Comparison of ENCODE assay signal across 27 cellular contexts in genomic region chr2:198137733-198138132, GRCh38.
DNase-seq lines count a peak whose midpoint lies in the region; ATAC-seq and TF ChIP-seq lines count a peak whose summit lies in the region.
"Had no signal": no experiment of that assay in that cellular context is flagged by ENCODE, and none has a peak within 500 bp of the region (broad histone marks: within the 10 kb centered on the region; RNA-seq: fewer than 3 reads in every experiment).

No MANE protein-coding gene starts in this region.

- no peak overlapping the region for H4K5ac ChIP-seq in H9 (ENCODE audit: insufficient read length, low read depth, low read length)

- H3K27ac Mint-ChIP-seq in H9 (no peak overlapping the region), progenitor cell of endocrine pancreas (no peak overlapping the region)
- H3K27ac Mint-ChIP-seq: activated T-cell treated with anti-CD3 and anti-CD28 coated beads, Interleukin-2, amount 50 U/mL, for 72 hours; CD14-positive monocyte; memory B cell had no signal

- H3K4me3 ChIP-seq in WERI-Rb-1 (ENCODE audit: low read depth, low read length), result no peak overlapping the region
- H3K4me3 ChIP-seq: esophagus squamous epithelium, GM23248, smooth muscle cell, testis had no signal

- no peaks in the 10 kb centered on the region for H4K20me1 ChIP-seq in H9 (ENCODE audit: control insufficient read depth, insufficient read depth, insufficient read length)

- H3K23me2 ChIP-seq in H9 (ENCODE audit: insufficient read length, low read depth, low read length, poor library complexity, severe bottlenecking), result no peaks in the 10 kb centered on the region

- H3K4me3 Mint-ChIP-seq in H9, result no peak overlapping the region
- H3K4me3 Mint-ChIP-seq in progenitor cell of endocrine pancreas (ENCODE audit: low read depth), result no peak overlapping the region
- H3K4me3 Mint-ChIP-seq: activated T-cell treated with anti-CD3 and anti-CD28 coated beads, Interleukin-2, amount 50 U/mL, for 72 hours; CD14-positive monocyte; memory B cell had no signal

- H3K4me1 ChIP-seq in H9 (ENCODE audit: insufficient read depth, low read length), result no peaks in the 10 kb centered on the region
- H3K4me1 ChIP-seq: esophagus squamous epithelium, foreskin keratinocyte, testis had no signal

- no peak overlapping the region for H3K23ac ChIP-seq in H9 (ENCODE audit: insufficient read length, low read depth, low read length)

- H3K18ac ChIP-seq in H9 (ENCODE audit: insufficient read length, low read depth, low read length), result no peak overlapping the region

- no peak overlapping the region for H2BK5ac ChIP-seq in H9 (ENCODE audit: insufficient read length, low read length)

- no peak overlapping the region for H3K4me2 ChIP-seq in H9 (ENCODE audit: insufficient read depth, insufficient read length, low read length)
- H3K4me2 ChIP-seq: smooth muscle cell had no signal

- H3K27ac ChIP-seq in H9 (ENCODE audit: insufficient read length, low read depth, low read length) (no peak overlapping the region), WERI-Rb-1 (no peak overlapping the region)
- H3K27ac ChIP-seq: esophagus squamous epithelium, foreskin keratinocyte, GM23248, testis had no signal

- H2BK12ac ChIP-seq in H9 (ENCODE audit: insufficient read length, low read depth, low read length), result no peak overlapping the region

- H3K79me2 ChIP-seq in H9 (ENCODE audit: insufficient read depth, low read length), result no peaks in the 10 kb centered on the region

- H3K9me3 ChIP-seq in H9 (ENCODE audit: control insufficient read depth, low read depth, low read length) (no peaks in the 10 kb centered on the region), WERI-Rb-1 (ENCODE audit: severe bottlenecking) (no peaks in the 10 kb centered on the region)
- H3K9me3 ChIP-seq: esophagus squamous epithelium, testis had no signal

- H3K27me3 Mint-ChIP-seq in H9 (ENCODE audit: low read depth) (no peaks in the 10 kb centered on the region), progenitor cell of endocrine pancreas (no peaks in the 10 kb centered on the region)
- H3K27me3 Mint-ChIP-seq: memory B cell had no signal

- ATAC-seq in HG03342 (IDR thresholded peaks at IDR 0.05; ENCODE audit: unreplicated experiment), result no peak
- ATAC-seq: activated CD4-positive, CD25-positive, alpha-beta regulatory T cell treated with anti-CD3 and anti-CD28 coated beads, Interleukin-2, amount 50 U/mL, for 24 hours; activated T-cell treated with anti-CD3 and anti-CD28 coated beads, Interleukin-2, amount 50 U/mL, for 72 hours; foreskin keratinocyte; left lobe of liver; right cardiac atrium had no signal

- H2BK20ac ChIP-seq in H9 (ENCODE audit: low read depth, low read length, poor library complexity, severe bottlenecking), result no peak overlapping the region

- H2BK120ac ChIP-seq in H9 (ENCODE audit: low read depth, low read length, poor library complexity, severe bottlenecking), result no peak overlapping the region

- H3K56ac ChIP-seq in H9 (ENCODE audit: insufficient read length, low read depth, low read length), result no peak overlapping the region

- H3K36me3 ChIP-seq in WERI-Rb-1, result no peaks in the 10 kb centered on the region
- H3K36me3 ChIP-seq: esophagus squamous epithelium had no signal

- H3K4ac ChIP-seq in H9 (ENCODE audit: low read depth, low read length), result no peak overlapping the region

- peak; percentile 72 for TF ChIP-seq CTCF in H9 (conservative IDR thresholded peaks at IDR 0.05)
- peak; percentile 38; the same call in 1 of the 2 replicates for TF ChIP-seq CTCF in WERI-Rb-1 (IDR thresholded peaks at IDR 0.05; ENCODE audit: low read depth, low read length)
- peak; percentile 11 for TF ChIP-seq CTCF in progenitor cell of endocrine pancreas (IDR thresholded peaks at IDR 0.05; ENCODE audit: unreplicated experiment)

- no peak overlapping the region for H4K8ac ChIP-seq in H9 (replicated peaks; ENCODE audit: insufficient read length, low read depth, low read length)

- no peak overlapping the region for H3K9ac ChIP-seq in H9 (ENCODE audit: extremely low read depth, insufficient read length, low read length)
- H3K9ac ChIP-seq: GM23248 had no signal

- no peak overlapping the region for H3K14ac ChIP-seq in H9 (ENCODE audit: insufficient read depth, low read length)

- no peaks in the 10 kb centered on the region for H3K79me1 ChIP-seq in H9 (ENCODE audit: insufficient read depth, low read depth, low read length, poor library complexity, severe bottlenecking)

- peak; percentile 50 for DNase-seq in H9
- no peak for DNase-seq in WERI-Rb-1
- peak; percentile 5 for DNase-seq in iPS DF 19.7 (ENCODE audit: low read depth, low spot score)
- no peak for DNase-seq in progenitor cell of endocrine pancreas (ENCODE audit: low spot score, unreplicated experiment)
- no peak for DNase-seq in midbrain (lab: John Stamatoyannopoulos, UW)
- DNase-seq in cortex of kidney (lab: John Stamatoyannopoulos, UW), result no peak
- DNase-seq in stimulated activated CD4-positive, alpha-beta T cell treated with anti-CD3 and anti-CD28 coated beads, Interleukin-2, amount 100 ng/mL, for 48 hours, result no peak
- DNase-seq: activated CD4-positive, alpha-beta T cell treated with anti-CD3 and anti-CD28 coated beads, Interleukin-2, amount 50 U/mL, for 48 hours; activated T-cell treated with anti-CD3 and anti-CD28 coated beads, Interleukin-2, amount 50 U/mL, for 72 hours; caudate nucleus; DMS79 treated with DMSO at 0.1 percent for 48 hours; esophagus squamous epithelium; foreskin keratinocyte; GM23248; Kasumi-1; MV-4-11; OCI-M1; posterior cingulate gyrus; right cardiac atrium; stimulated activated naive CD4-positive, alpha-beta T cell treated with Interleukin-2 at 50 U/mL for 16 hours; testis had no signal

- no peak overlapping the region for H2AFZ ChIP-seq in H9 (ENCODE audit: low read length)
- H2AFZ ChIP-seq: GM23248 had no signal

- no peak overlapping the region for H4K91ac ChIP-seq in H9 (ENCODE audit: insufficient read length, low read depth, low read length)

- H2BK15ac ChIP-seq in H9 (ENCODE audit: low read depth, low read length), result no peak overlapping the region

- WGBS in H9 (ENCODE audit: extremely low coverage, insufficient read length, low lambda C conversion rate), result no CpG with 5 or more reads among the region's 1 CpG

- H3K4me1 Mint-ChIP-seq in H9, result no peaks in the 10 kb centered on the region
- H3K4me1 Mint-ChIP-seq in progenitor cell of endocrine pancreas (ENCODE audit: low read depth), result no peaks in the 10 kb centered on the region
- H3K4me1 Mint-ChIP-seq: CD14-positive monocyte, memory B cell had no signal

- H2AK5ac ChIP-seq in H9 (ENCODE audit: insufficient read length, low read length), result no peak overlapping the region

- H3K9me3 Mint-ChIP-seq in H9 (no peaks in the 10 kb centered on the region), progenitor cell of endocrine pancreas (ENCODE audit: low read depth) (no peaks in the 10 kb centered on the region)
- H3K9me3 Mint-ChIP-seq: activated T-cell treated with anti-CD3 and anti-CD28 coated beads, Interleukin-2, amount 50 U/mL, for 72 hours; memory B cell had no signal

- no peaks in the 10 kb centered on the region for H3K36me3 Mint-ChIP-seq in H9 (ENCODE audit: insufficient read depth in 1 of 3, low read depth in 3 of 3)
- H3K36me3 Mint-ChIP-seq in progenitor cell of endocrine pancreas (ENCODE audit: insufficient read depth), result peaks cover 4% of the 10 kb centered on the region
- H3K36me3 Mint-ChIP-seq: CD14-positive monocyte, memory B cell had no signal

- H3K27me3 ChIP-seq in H9 (ENCODE audit: insufficient read depth, low read length) (no peaks in the 10 kb centered on the region), WERI-Rb-1 (ENCODE audit: insufficient read depth, low read depth, severe bottlenecking) (no peaks in the 10 kb centered on the region)
- H3K27me3 ChIP-seq: esophagus squamous epithelium, foreskin keratinocyte, testis had no signal

- no peak overlapping the region for H3T11ph ChIP-seq in H9 (ENCODE audit: low read length)

Comparison
In these comparisons a context has a peak if more than half of its experiments do, and no peak if none do; other contexts are left out.
1. DNase-seq: peak in H9 (single experiment) and iPS DF 19.7 (single experiment); none in WERI-Rb-1 (single experiment), progenitor cell of endocrine pancreas (single experiment), midbrain (single experiment), cortex of kidney (single experiment) and stimulated activated CD4-positive, alpha-beta T cell treated with anti-CD3 and anti-CD28 coated beads, Interleukin-2, amount 100 ng/mL, for 48 hours (0 of 2).
2. CTCF ChIP-seq: peak in every context shown above with its lines; median percentile 72 in H9; 38 in WERI-Rb-1; 11 in progenitor cell of endocrine pancreas.